ENCODE assay signal across 30 cellular contexts in the genomic region with DNA sequence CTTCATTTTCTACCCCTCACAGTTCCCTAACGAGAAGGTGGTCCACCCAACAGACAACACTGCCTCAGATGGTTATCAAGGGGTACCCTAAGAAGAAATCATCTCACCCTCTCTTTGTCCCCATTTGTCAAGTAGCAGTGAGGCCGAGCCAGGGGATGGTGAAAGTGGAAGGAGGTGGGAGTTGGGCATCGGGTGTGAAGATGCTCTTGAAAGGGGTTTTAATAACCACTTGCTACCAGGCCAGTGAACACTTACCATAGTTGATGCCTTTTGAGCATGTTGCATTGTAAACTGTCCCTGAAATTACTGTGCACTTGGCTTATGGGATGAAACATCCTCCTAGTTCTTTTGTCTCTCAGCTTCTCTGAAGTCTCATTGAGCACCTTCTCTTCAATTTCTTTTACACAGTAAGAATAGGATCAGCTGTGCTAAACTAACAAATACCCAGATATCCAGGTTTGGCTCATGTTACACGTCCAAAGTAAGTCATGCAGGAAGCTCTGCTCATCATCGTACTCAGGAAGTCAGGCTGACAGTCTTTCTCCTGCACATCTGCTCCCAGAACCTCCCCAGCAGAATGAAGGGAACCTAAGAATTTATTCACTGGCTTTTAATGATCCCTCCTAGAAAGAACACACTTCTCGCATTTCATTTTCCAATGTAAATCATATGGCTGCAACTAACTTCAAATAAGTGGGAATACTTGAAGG. TPM values are rescaled to one million over a fixed set of nuclear protein-coding genes. Genes with fewer than 3 reads are reported as not detected.
DNase-seq lines count a peak whose midpoint lies in the region; ATAC-seq and TF ChIP-seq lines count a peak whose summit lies in the region.
"Had no signal": no experiment of that assay in that cellular context is flagged by ENCODE, and none has a peak within 500 bp of the region (broad histone marks: within the 10 kb centered on the region; RNA-seq: fewer than 3 reads in every experiment).

No MANE protein-coding gene starts in this region.

- no peak overlapping the region for H3K27ac Mint-ChIP-seq in activated CD4-positive, alpha-beta T cell treated with anti-CD3 and anti-CD28 coated beads, Interleukin-2, amount 10 ng/mL, durations not matched to agents 24 days and 14 days
- H3K27ac Mint-ChIP-seq: activated naive CD8-positive, alpha-beta T cell treated with anti-CD3 and anti-CD28 coated beads, Interleukin-2, amount 10 ng/mL, durations not matched to agents 7 days and 5 days; natural killer cell; T-cell had no signal

- H3K27ac ChIP-seq in RWPE2 (ENCODE audit: poor library complexity, severe bottlenecking) (no peak overlapping the region), esophagus muscularis mucosa (replicated peaks in 1 of 4) (no peak overlapping the region)
- H3K27ac ChIP-seq: dorsolateral prefrontal cortex, Peyer's patch, psoas muscle, sigmoid colon, SJCRH30, testis had no signal

- 44% methylated on average over 6 of the region's 6 CpGs for WGBS in esophagus muscularis mucosa

- H3K36me3 Mint-ChIP-seq in activated CD4-positive, alpha-beta T cell treated with anti-CD3 and anti-CD28 coated beads, Interleukin-2, amount 10 ng/mL, durations not matched to agents 24 days and 14 days (ENCODE audit: low read depth): no peaks in the 10 kb centered on the region
- H3K36me3 Mint-ChIP-seq: activated naive CD8-positive, alpha-beta T cell treated with anti-CD3 and anti-CD28 coated beads, Interleukin-2, amount 10 ng/mL, durations not matched to agents 7 days and 5 days; natural killer cell had no signal

- H3K27me3 ChIP-seq in RWPE2 (ENCODE audit: insufficient read depth, poor library complexity, severe bottlenecking) (peaks cover 12% of the 10 kb centered on the region), esophagus muscularis mucosa (peaks cover 0 to 13% (median 0%) of the 10 kb centered on the region in 4 donors)
- H3K27me3 ChIP-seq: Peyer's patch, testis had no signal

- no peak for TF ChIP-seq CTCF in RWPE2 (IDR thresholded peaks at IDR 0.05; ENCODE audit: poor library complexity, severe bottlenecking)
- no peak for TF ChIP-seq CTCF in esophagus muscularis mucosa (IDR thresholded peaks at IDR 0.05)

- H3K27me3 Mint-ChIP-seq in activated CD4-positive, alpha-beta T cell treated with anti-CD3 and anti-CD28 coated beads, Interleukin-2, amount 10 ng/mL, durations not matched to agents 24 days and 14 days: peaks cover 18% of the 10 kb centered on the region

- H3K9me3 Mint-ChIP-seq in activated CD4-positive, alpha-beta T cell treated with anti-CD3 and anti-CD28 coated beads, Interleukin-2, amount 10 ng/mL, durations not matched to agents 24 days and 14 days: no peaks in the 10 kb centered on the region
- H3K9me3 Mint-ChIP-seq: activated naive CD8-positive, alpha-beta T cell treated with anti-CD3 and anti-CD28 coated beads, Interleukin-2, amount 10 ng/mL, durations not matched to agents 7 days and 5 days; natural killer cell; T-cell had no signal

- peaks cover 3% of the 10 kb centered on the region for H3K4me1 Mint-ChIP-seq in activated CD4-positive, alpha-beta T cell treated with anti-CD3 and anti-CD28 coated beads, Interleukin-2, amount 10 ng/mL, durations not matched to agents 24 days and 14 days
- H3K4me1 Mint-ChIP-seq: activated naive CD8-positive, alpha-beta T cell treated with anti-CD3 and anti-CD28 coated beads, Interleukin-2, amount 10 ng/mL, durations not matched to agents 7 days and 5 days; natural killer cell had no signal

- TF ChIP-seq EP300 in esophagus muscularis mucosa (IDR thresholded peaks at IDR 0.05): no peak

- TF ChIP-seq POLR2A in esophagus muscularis mucosa (IDR thresholded peaks at IDR 0.05; ENCODE audit: low read depth): no peak

- no peak overlapping the region for H3K4me3 Mint-ChIP-seq in activated CD4-positive, alpha-beta T cell treated with anti-CD3 and anti-CD28 coated beads, Interleukin-2, amount 10 ng/mL, durations not matched to agents 24 days and 14 days
- H3K4me3 Mint-ChIP-seq: activated CD8-positive, alpha-beta T cell treated with anti-CD3 and anti-CD28 coated beads, Interleukin-2, amount 10 ng/mL, durations not matched to agents 7 days and 5 days; activated naive CD8-positive, alpha-beta T cell treated with anti-CD3 and anti-CD28 coated beads, Interleukin-2, amount 10 ng/mL, durations not matched to agents 7 days and 5 days; natural killer cell; T-cell had no signal

- H3K36me3 ChIP-seq in RWPE2 (ENCODE audit: low read depth): no peaks in the 10 kb centered on the region
- H3K36me3 ChIP-seq in esophagus muscularis mucosa: peaks cover 10 to 43% (median 26%) of the 10 kb centered on the region in 4 donors
- H3K36me3 ChIP-seq: SJCRH30 had no signal

- no peaks in the 10 kb centered on the region for H3K9me3 ChIP-seq in RWPE2 (ENCODE audit: severe bottlenecking)
- H3K9me3 ChIP-seq in esophagus muscularis mucosa: no peaks in the 10 kb centered on the region
- H3K9me3 ChIP-seq: Peyer's patch, psoas muscle, sigmoid colon, SJCRH30, testis had no signal

- peak; percentile 43 for DNase-seq in activated CD4-positive, alpha-beta T cell treated with anti-CD3 and anti-CD28 coated beads, Interleukin-2, amount 10 ng/mL, durations not matched to agents 24 days and 14 days
- DNase-seq in activated CD4-positive, alpha-beta T cell treated with anti-CD3 and anti-CD28 coated beads for 1 hour: no peak
- DNase-seq in RWPE2 (ENCODE audit: low spot score): no peak
- DNase-seq in esophagus muscularis mucosa (ENCODE audit: extremely low spot score): peak; percentile 75
- no peak for DNase-seq in SHP77 (lab: John Stamatoyannopoulos, UW)
- no peak for DNase-seq in NCI-H2227 treated with DMSO at 0.1 percent for 48 hours (lab: John Stamatoyannopoulos, UW)
- no peak for DNase-seq in cerebellar cortex (ENCODE audit: low spot score)
- no peak for DNase-seq in stimulated activated CD4-positive, alpha-beta T cell treated with anti-CD3 and anti-CD28 coated beads, Interleukin-2, amount 100 ng/mL, for 48 hours
- DNase-seq: activated CD8-positive, alpha-beta T cell treated with anti-CD3 and anti-CD28 coated beads, Interleukin-2, amount 10 ng/mL, durations not matched to agents 7 days and 5 days; activated effector memory CD4-positive, alpha-beta T cell treated with anti-CD3 and anti-CD28 coated beads, Interleukin-2, amount 50 U/mL, for 16 hours; activated naive CD8-positive, alpha-beta T cell treated with anti-CD3 and anti-CD28 coated beads, Interleukin-2, amount 10 ng/mL, durations not matched to agents 7 days and 5 days; activated T-cell treated with anti-CD3 and anti-CD28 coated beads for 4 hours; cerebellar nuclear complex; dorsolateral prefrontal cortex; glutamatergic neuron; islet precursor cell; Kasumi-1; natural killer cell; NCI-H1436; NCI-H2107; NCI-H510A treated with DMSO at 0.1 percent for 48 hours; occipital lobe; Peyer's patch; psoas muscle; sigmoid colon; SJCRH30; stimulated activated naive CD8-positive, alpha-beta T cell treated with anti-CD3 and anti-CD28 coated beads, Interleukin-15, Interleukin-2, amounts not matched to agents 100 U/mL and 50 U/mL, for 24 hours; T-cell; testis had no signal

- H3K4me3 ChIP-seq in RWPE2 (ENCODE audit: severe bottlenecking) (no peak overlapping the region), esophagus muscularis mucosa (no peak overlapping the region)
- H3K4me3 ChIP-seq: dorsolateral prefrontal cortex, Peyer's patch, psoas muscle, sigmoid colon, SJCRH30, testis had no signal

- intact Hi-C loops in activated CD4-positive, alpha-beta T cell treated with anti-CD3 and anti-CD28 coated beads, Interleukin-2, amount 10 ng/mL, durations not matched to agents 24 days and 14 days (cut with micrococcal nuclease): no loop called here
- intact Hi-C loops in esophagus muscularis mucosa (cut with DNase I): no loop called here

- no peaks in the 10 kb centered on the region for H3K4me1 ChIP-seq in RWPE2 (ENCODE audit: insufficient read depth, poor library complexity, severe bottlenecking)
- no peaks in the 10 kb centered on the region for H3K4me1 ChIP-seq in esophagus muscularis mucosa
- H3K4me1 ChIP-seq: psoas muscle, sigmoid colon, SJCRH30, testis had no signal

- peak; percentile 52; the same call in 2 of the 3 replicates for ATAC-seq in RWPE2 (ENCODE audit: low read depth)
- ATAC-seq: activated CD8-positive, alpha-beta T cell treated with anti-CD3 and anti-CD28 coated beads, Interleukin-2, amount 10 ng/mL, durations not matched to agents 7 days and 5 days; natural killer cell; psoas muscle; stimulated activated naive CD8-positive, alpha-beta T cell treated with anti-CD3 and anti-CD28 coated beads, Interleukin-15, Interleukin-2, amounts not matched to agents 100 U/mL and 50 U/mL, for 24 hours; T-cell had no signal

RNA-seq across cellular contexts. Expression of gene HLA-DPB1, which starts 13.3 kb away (rescaled TPM):
- 4.7 and 6.2 TPM in 2 replicates for total RNA-seq in activated CD4-positive, alpha-beta T cell treated with anti-CD3 and anti-CD28 coated beads, Interleukin-2, amount 10 ng/mL, durations not matched to agents 24 days and 14 days
- total RNA-seq in esophagus muscularis mucosa: 10 to 100 TPM; 38.6 to 95.8 (median 61.7) TPM
- total RNA-seq: G401, SJCRH30 had no signal

RNA-seq across cellular contexts. Expression of gene HLA-DPA1, which starts 15.6 kb away (rescaled TPM):
- total RNA-seq in activated CD4-positive, alpha-beta T cell treated with anti-CD3 and anti-CD28 coated beads, Interleukin-2, amount 10 ng/mL, durations not matched to agents 24 days and 14 days: 38.5 and 42.6 TPM in 2 replicates
- total RNA-seq in esophagus muscularis mucosa: 10 to 100 TPM; 28.5 to 91.3 (median 65.9) TPM
- total RNA-seq: G401, SJCRH30 had no signal

Comparison
In these comparisons a context has a peak if more than half of its experiments do, and no peak if none do; other contexts are left out.
1. DNase-seq: peak in activated CD4-positive, alpha-beta T cell treated with anti-CD3 and anti-CD28 coated beads, Interleukin-2, amount 10 ng/mL, durations not matched to agents 24 days and 14 days (single experiment) and esophagus muscularis mucosa (single experiment); none in activated CD4-positive, alpha-beta T cell treated with anti-CD3 and anti-CD28 coated beads for 1 hour (single experiment), RWPE2 (single experiment), SHP77 (0 of 2), NCI-H2227 treated with DMSO at 0.1 percent for 48 hours (single experiment), cerebellar cortex (single experiment) and stimulated activated CD4-positive, alpha-beta T cell treated with anti-CD3 and anti-CD28 coated beads, Interleukin-2, amount 100 ng/mL, for 48 hours (0 of 2).